In genomic region chr20:36541227-36542018, GRCh38 we compare ENCODE assay signal across 9 cellular contexts. TPM values are rescaled to one million over a fixed set of nuclear protein-coding genes. Genes with fewer than 3 reads are reported as not detected.
DNase-seq lines count a peak whose midpoint lies in the region; ATAC-seq and TF ChIP-seq lines count a peak whose summit lies in the region.
"Had no signal": no experiment of that assay in that cellular context is flagged by ENCODE, and none has a peak within 500 bp of the region (broad histone marks: within the 10 kb centered on the region; RNA-seq: fewer than 3 reads in every experiment).

MYL9 (plus strand) TSS chr20:36541519; CDS start chr20:36544885, 3,366 bp downstream.

- peak; percentile 30 for DNase-seq in NCI-H146 (lab: John Stamatoyannopoulos, UW)
- DNase-seq in NCI-H146 treated with DMSO at 0.1 percent for 48 hours (lab: John Stamatoyannopoulos, UW; ENCODE audit: unreplicated experiment) = no peak
- DNase-seq in body of pancreas = peak; percentile 70 to 81 (median 80)
- peak; percentile 51 to 71 for DNase-seq in gastrocnemius medialis
- no peak for DNase-seq in medulla oblongata (ENCODE audit: extremely low spot score)
- no peak for DNase-seq in Kasumi-1 (lab: John Stamatoyannopoulos, UW)
- no peak for DNase-seq in NK-92 treated with Interleukin-12 subunit alpha and Interleukin-12 subunit beta, amount 100 ng/mL, for 24 hours (lab: John Stamatoyannopoulos, UW)

- H3K36me3 ChIP-seq in body of pancreas (replicated peaks in 1 of 2; ENCODE audit: insufficient read depth in 1 of 2, low read depth in 2 of 2) (no peaks in the 10 kb centered on the region), iPS-18a (ENCODE audit: control insufficient read depth, low read depth, low read length) (peaks cover 3% of the 10 kb centered on the region), gastrocnemius medialis (no peaks in the 10 kb centered on the region)
- H3K36me3 ChIP-seq: BLaER1 treated with 17β-estradiol and CSF1 and Interleukin-3, amounts not matched to agents 10 nM and 100 nM had no signal

- peak within 1 kb of the TSS in 3 of 4 donors; percentile 63 to 67 (median 66) for H3K27ac ChIP-seq in body of pancreas
- no peak within 1 kb of the TSS for H3K27ac ChIP-seq in iPS-18a (ENCODE audit: low read length)
- H3K27ac ChIP-seq in gastrocnemius medialis = peak within 1 kb of the TSS; percentile 71 to 92 (median 88)
- H3K27ac ChIP-seq: BLaER1 treated with 17β-estradiol and CSF1 and Interleukin-3, amounts not matched to agents 10 nM and 100 nM had no signal

- H3K4me1 ChIP-seq in body of pancreas = peaks cover 40% of the 10 kb centered on the region
- H3K4me1 ChIP-seq in iPS-18a (ENCODE audit: control insufficient read depth, low read depth, low read length) = peaks cover 7% of the 10 kb centered on the region
- peaks cover 9 to 14% of the 10 kb centered on the region in 2 donors for H3K4me1 ChIP-seq in gastrocnemius medialis

- no peaks in the 10 kb centered on the region for H3K9me3 ChIP-seq in body of pancreas
- H3K9me3 ChIP-seq in iPS-18a (ENCODE audit: control insufficient read depth, low read depth, low read length) = no peaks in the 10 kb centered on the region
- H3K9me3 ChIP-seq in gastrocnemius medialis = no peaks in the 10 kb centered on the region
- H3K9me3 ChIP-seq: BLaER1 treated with 17β-estradiol and CSF1 and Interleukin-3, amounts not matched to agents 10 nM and 100 nM had no signal

- peak within 1 kb of the TSS; percentile 69 for H3K9ac ChIP-seq in iPS-18a (ENCODE audit: low read length)
- H3K9ac ChIP-seq: BLaER1 treated with 17β-estradiol and CSF1 and Interleukin-3, amounts not matched to agents 10 nM and 100 nM had no signal

- in situ Hi-C loops in gastrocnemius medialis (cut with MboI; ENCODE audit: low sequenced_read_pairs in 4 of 4) = no loop called here

- H3K27me3 ChIP-seq in body of pancreas (no peaks in the 10 kb centered on the region), iPS-18a (ENCODE audit: control insufficient read depth, insufficient read depth, low read length) (no peaks in the 10 kb centered on the region), gastrocnemius medialis (peaks cover 0 to 6% (median 4%) of the 10 kb centered on the region in 3 donors)

- WGBS in body of pancreas, 2 donors = 14 to 28% methylated on average over 8 to 21 of the region's 48 CpGs

- intact Hi-C loops in body of pancreas (cut with DNase I) = no loop called here
- intact Hi-C loops in gastrocnemius medialis (cut with DNase I; ENCODE audit: low total_unique reads) = loop anchor here (2.0 kb wide), 1 partner anchor 81 kb away; no protein-coding TSS in a partner anchor

- ATAC-seq in body of pancreas (peak; percentile 77), gastrocnemius medialis (peak; percentile 27 to 54)

- no peak for TF ChIP-seq CTCF in body of pancreas (IDR thresholded peaks at IDR 0.05)
- TF ChIP-seq CTCF in gastrocnemius medialis (IDR thresholded peaks at IDR 0.05 in 4 of 5, conservative IDR thresholded peaks at IDR 0.05 in 1 of 5) = no peak

- TF ChIP-seq POLR2A in body of pancreas (IDR thresholded peaks at IDR 0.05) (peak in 1 of 3 donors; percentile 20), gastrocnemius medialis (IDR thresholded peaks at IDR 0.05) (peak; percentile 45 to 59)

- H3K4me3 ChIP-seq in body of pancreas (peak within 1 kb of the TSS; percentile 3 to 11), iPS-18a (ENCODE audit: low read length) (peak within 1 kb of the TSS; percentile 75), gastrocnemius medialis (peak within 1 kb of the TSS; percentile 50 to 70 (median 66))
- H3K4me3 ChIP-seq: BLaER1 treated with 17β-estradiol and CSF1 and Interleukin-3, amounts not matched to agents 10 nM and 100 nM had no signal

RNA-seq across cellular contexts. Expression of gene MYL9, which starts in this region (rescaled TPM):
- total RNA-seq in body of pancreas (10 to 100 TPM; 16.9 to 26.7 TPM), gastrocnemius medialis (10 to 100 TPM in 3 of 4 donors, 1 to 10 TPM in 1; 7.3 to 59.4 (median 20.8) TPM)

Comparison
In these comparisons a context has a peak if more than half of its experiments do, and no peak if none do; other contexts are left out.
1. DNase-seq: peak in NCI-H146 (single experiment), body of pancreas (4 of 4) and gastrocnemius medialis (2 of 2); none in NCI-H146 treated with DMSO at 0.1 percent for 48 hours (single experiment), medulla oblongata (single experiment), Kasumi-1 (0 of 2) and NK-92 treated with Interleukin-12 subunit alpha and Interleukin-12 subunit beta, amount 100 ng/mL, for 24 hours (single experiment).
2. H3K4me3 ChIP-seq: peak in every context shown above with its lines; median percentile 75 in iPS-18a; 66 in gastrocnemius medialis; 7 in body of pancreas.